ENCODE assay signal across 19 cellular contexts in the genomic region with DNA sequence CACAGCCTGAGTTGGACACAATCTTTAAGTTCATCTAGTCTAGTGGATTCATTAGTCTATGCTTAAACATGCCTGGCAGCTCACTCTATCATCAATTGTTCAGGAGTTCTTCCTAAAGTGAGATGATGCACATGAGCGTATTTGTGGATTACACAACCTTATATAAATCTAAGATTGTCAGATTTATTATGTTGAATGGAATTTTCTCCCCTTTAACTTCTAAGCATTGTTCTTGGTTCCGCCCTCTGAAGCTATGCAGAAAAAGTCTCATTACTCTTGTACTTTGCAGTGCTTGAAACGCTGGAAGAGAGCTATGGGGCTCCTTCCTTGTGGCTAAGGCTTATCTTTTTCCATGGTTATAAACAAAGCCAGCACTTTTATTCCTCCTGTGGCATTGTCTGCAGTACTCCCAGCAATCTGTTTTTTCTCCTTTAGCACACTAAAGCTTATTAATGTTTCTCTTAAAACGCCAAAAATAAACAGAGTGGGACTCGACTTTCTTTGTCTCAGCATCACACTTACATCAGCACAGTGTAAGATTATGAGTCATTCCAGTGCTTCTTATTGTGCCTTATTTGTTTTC.
DNase-seq lines count a peak whose midpoint lies in the region; ATAC-seq and TF ChIP-seq lines count a peak whose summit lies in the region.
"Had no signal": no experiment of that assay in that cellular context is flagged by ENCODE, and none has a peak within 500 bp of the region (broad histone marks: within the 10 kb centered on the region; RNA-seq: fewer than 3 reads in every experiment).

No MANE protein-coding gene starts in this region.

- peaks cover 3% of the 10 kb centered on the region for H3K27me3 Mint-ChIP-seq in endodermal cell (ENCODE audit: insufficient read depth)

- CTCF ChIA-PET in RWPE1 (lab: Yijun Ruan, JAX): interaction anchor here (0.6 to 0.9 kb wide), 3 partner anchors 15 to 85 kb away, joined by 3 to 9 read pairs (median 4); no protein-coding TSS in a partner anchor

- no peak overlapping the region for H3K4me3 ChIP-seq in fibroblast of mammary gland (ENCODE audit: control insufficient read depth, low read depth, low read length)
- no peak overlapping the region for H3K4me3 ChIP-seq in rectal smooth muscle tissue (ENCODE audit: low read length)
- H3K4me3 ChIP-seq in endodermal cell (ENCODE audit: low read length): no peak overlapping the region
- H3K4me3 ChIP-seq: coronary artery had no signal

- H3K9me3 ChIP-seq in endodermal cell (ENCODE audit: control insufficient read depth, low read length): no peaks in the 10 kb centered on the region

- DNase-seq in H4 (ENCODE audit: low spot score) (peak; percentile 78), RWPE1 (ENCODE audit: low spot score) (peak; percentile 24), fibroblast of mammary gland (ENCODE audit: low read depth) (peak; percentile 29), activated gamma-delta T cell (lab: John Stamatoyannopoulos, UW) (no peak), endodermal cell (no peak), HuH-7.5 (ENCODE audit: low spot score) (no peak)
- DNase-seq: COR-L47; head of caudate nucleus; kidney; NCI-H2029 treated with DMSO at 0.1 percent for 48 hours; NCI-H526; stimulated activated CD4-positive, alpha-beta T cell treated with anti-CD3 and anti-CD28 coated beads, Interleukin-4, amount 100 ng/mL, for 1 hour; substantia nigra had no signal

- no peaks in the 10 kb centered on the region for H3K27me3 ChIP-seq in rectal smooth muscle tissue (ENCODE audit: control insufficient read depth, insufficient read depth, low read length)
- no peaks in the 10 kb centered on the region for H3K27me3 ChIP-seq in endodermal cell (ENCODE audit: control insufficient read depth, insufficient read depth, low read length, poor library complexity, severe bottlenecking)

- peaks cover 7% of the 10 kb centered on the region for H3K4me1 ChIP-seq in rectal smooth muscle tissue (ENCODE audit: control insufficient read depth, insufficient read depth, low read length)
- H3K4me1 ChIP-seq in endodermal cell (ENCODE audit: control insufficient read depth, insufficient read depth, low read length): peaks cover 7% of the 10 kb centered on the region

- no peak overlapping the region for H3K4me3 Mint-ChIP-seq in endodermal cell
- H3K4me3 Mint-ChIP-seq: T-helper 2 cell treated with Interferon-gamma antibody and Interleukin-4, amounts not matched to agents 5 μg/mL and 100 μg/mL, for 36 hours had no signal

- no peak overlapping the region for H3K27ac Mint-ChIP-seq in endodermal cell
- H3K27ac Mint-ChIP-seq: activated T-helper 2 cell treated with anti-CD3 and anti-CD28 coated beads, Interferon-gamma antibody, Interleukin-2, Interleukin-4, amounts not matched to agents 10 μg/mL and 5 μg/mL and 100 μg/mL, durations not matched to agents 14 hours and 24 hours and 36 hours; T-helper 2 cell treated with Interferon-gamma antibody and Interleukin-4, amounts not matched to agents 5 μg/mL and 100 μg/mL, for 36 hours had no signal

- peaks cover 2% of the 10 kb centered on the region for H3K9me3 Mint-ChIP-seq in endodermal cell
- H3K9me3 Mint-ChIP-seq: activated T-helper 2 cell treated with anti-CD3 and anti-CD28 coated beads, Interferon-gamma antibody, Interleukin-2, Interleukin-4, amounts not matched to agents 10 μg/mL and 5 μg/mL and 100 μg/mL, durations not matched to agents 14 hours and 24 hours and 36 hours; T-helper 2 cell treated with Interferon-gamma antibody and Interleukin-4, amounts not matched to agents 5 μg/mL and 100 μg/mL, for 36 hours had no signal

- H3K9ac ChIP-seq in rectal smooth muscle tissue (ENCODE audit: low read length) (no peak overlapping the region), endodermal cell (ENCODE audit: extremely low read depth, low read length, poor library complexity, severe bottlenecking) (no peak overlapping the region)

- POLR2A ChIA-PET in RWPE1 (lab: Yijun Ruan, JAX; ENCODE audit: low non-redundant PET): no interaction called here

- TF ChIP-seq CTCF in RWPE1 (conservative IDR thresholded peaks at IDR 0.05; ENCODE audit: low read depth) (no peak), fibroblast of mammary gland (conservative IDR thresholded peaks at IDR 0.05; ENCODE audit: control insufficient read depth, insufficient read depth, low read depth, low read length) (no peak), endodermal cell (conservative IDR thresholded peaks at IDR 0.05) (no peak)

- peaks cover 25% of the 10 kb centered on the region for H3K4me1 Mint-ChIP-seq in endodermal cell

- WGBS in endodermal cell (ENCODE audit: insufficient coverage in 1 of 2, insufficient read length in 1 of 2), 2 experiments: 84 to 86% methylated on average over 3 to 5 of the region's 5 CpGs

- no peaks in the 10 kb centered on the region for H3K36me3 Mint-ChIP-seq in endodermal cell (ENCODE audit: low read depth)

- H3K27ac ChIP-seq in RWPE1: no peak overlapping the region
- peak overlapping the region; percentile 45 for H3K27ac ChIP-seq in rectal smooth muscle tissue (ENCODE audit: low read depth, low read length)
- H3K27ac ChIP-seq in endodermal cell (ENCODE audit: low read depth, low read length): no peak overlapping the region
- H3K27ac ChIP-seq: coronary artery had no signal

- no peaks in the 10 kb centered on the region for H3K36me3 ChIP-seq in rectal smooth muscle tissue (ENCODE audit: control insufficient read depth, insufficient read depth, low read length)
- no peaks in the 10 kb centered on the region for H3K36me3 ChIP-seq in endodermal cell (ENCODE audit: control insufficient read depth, insufficient read depth, low read length)

- no peak for ATAC-seq in HG03097 (IDR thresholded peaks at IDR 0.05; ENCODE audit: low FRiP score, unreplicated experiment)
- ATAC-seq: activated CD4-positive, CD25-positive, alpha-beta regulatory T cell treated with anti-CD3 and anti-CD28 coated beads, Interleukin-2, amount 50 U/mL, for 24 hours had no signal

Comparison
In these comparisons a context has a peak if more than half of its experiments do, and no peak if none do; other contexts are left out.
1. DNase-seq: peak in H4 (single experiment), RWPE1 (single experiment) and fibroblast of mammary gland (single experiment); none in activated gamma-delta T cell (single experiment), endodermal cell (single experiment) and HuH-7.5 (single experiment).